ENCODE assay signal across 8 cellular contexts in genomic region chr5:140112685-140113179, GRCh38. TPM values are rescaled to one million over a fixed set of nuclear protein-coding genes. Genes with fewer than 3 reads are reported as not detected.
DNase-seq lines count a peak whose midpoint lies in the region; ATAC-seq and TF ChIP-seq lines count a peak whose summit lies in the region.

No MANE protein-coding gene starts in this region.

- no peak for ATAC-seq in HG02642 (IDR thresholded peaks at IDR 0.05; ENCODE audit: poor library complexity, unreplicated experiment)

- CTCF ChIA-PET in BJ (lab: Yijun Ruan, JAX): interaction anchor here (1.1 to 12.5 kb wide), 4 partner anchors 18 to 32 kb away, joined by 3 to 118 read pairs (median 3); no protein-coding TSS in a partner anchor

- DNase-seq in BJ (ENCODE audit: low read depth): no peak
- no peak for DNase-seq in Jurkat, Clone E6-1 (ENCODE audit: low read depth, low spot score)
- DNase-seq in colonic mucosa: peak; percentile 18
- DNase-seq in nephron progenitor cell: no peak
- no peak for DNase-seq in stimulated activated CD4-positive, alpha-beta T cell treated with anti-CD3 and anti-CD28 coated beads, Interleukin-12 subunit alpha, Interleukin-12 subunit beta, amount 100 ng/mL, for 4 hours
- no peak for DNase-seq in SHP77 treated with DMSO at 0.1 percent for 48 hours (lab: John Stamatoyannopoulos, UW)
- no peak for DNase-seq in NCI-H748 (lab: John Stamatoyannopoulos, UW; ENCODE audit: unreplicated experiment)

- no peak overlapping the region for H3K27ac ChIP-seq in colonic mucosa

- no peak for TF ChIP-seq CTCF in BJ (IDR thresholded peaks at IDR 0.05; ENCODE audit: insufficient read depth, low read depth, low read length)
- no peak for TF ChIP-seq CTCF in colonic mucosa (IDR thresholded peaks at IDR 0.05)
- TF ChIP-seq CTCF in nephron progenitor cell (IDR thresholded peaks at IDR 0.05): no peak

- H3K4me1 ChIP-seq in colonic mucosa: peaks cover 7% of the 10 kb centered on the region

- H3K27me3 Mint-ChIP-seq in nephron progenitor cell (ENCODE audit: low read depth, poor library complexity): peaks cover 96% of the 10 kb centered on the region

- peak overlapping the region; percentile 55 for H3K4me3 Mint-ChIP-seq in nephron progenitor cell

- POLR2A ChIA-PET in BJ (lab: Charles Lee): interaction anchor here (0.6 to 1.4 kb wide), 3 partner anchors 9 to 287 kb away, joined by 3 to 11 read pairs (median 4); no protein-coding TSS in a partner anchor

- peaks cover 30% of the 10 kb centered on the region for H3K4me1 Mint-ChIP-seq in nephron progenitor cell

- intact Hi-C loops in colonic mucosa (cut with DNase I): no loop called here

- H3K27me3 ChIP-seq in BJ (ENCODE audit: control insufficient read depth, insufficient read depth, low read length) (no peaks in the 10 kb centered on the region), colonic mucosa (no peaks in the 10 kb centered on the region)

- H3K9ac ChIP-seq in colonic mucosa (ENCODE audit: low read depth in 2 of 2, low read length in 2 of 2): peak overlapping the region in 1 of 2 donors; percentile 88

- peak overlapping the region; percentile 88 for H3K4me3 ChIP-seq in BJ (ENCODE audit: low read depth, low read length)
- H3K4me3 ChIP-seq in Jurkat, Clone E6-1 (ENCODE audit: low read length): peak overlapping the region; percentile 76
- peak overlapping the region; percentile 66 for H3K4me3 ChIP-seq in colonic mucosa

- no peaks in the 10 kb centered on the region for H3K9me3 Mint-ChIP-seq in nephron progenitor cell

- no peak overlapping the region for H3K27ac Mint-ChIP-seq in nephron progenitor cell

- H3K36me3 ChIP-seq in BJ (ENCODE audit: control insufficient read depth, insufficient read depth, low read length) (peaks cover 3% of the 10 kb centered on the region; the same call in 1 of the 2 replicates), colonic mucosa (no peaks in the 10 kb centered on the region)

- H3K9me3 ChIP-seq in colonic mucosa: no peaks in the 10 kb centered on the region

- H3K36me3 Mint-ChIP-seq in nephron progenitor cell (ENCODE audit: low read depth): no peaks in the 10 kb centered on the region

RNA-seq across cellular contexts. Expression of gene PURA, which starts 1.2 kb away (rescaled TPM):
- 5.2 and 6.7 TPM in 2 replicates for polyA plus RNA-seq in BJ (2011; rRNA removed)
- polyA minus RNA-seq in BJ (2011; rRNA and poly(A)+ RNA removed): 11.7 and 17.6 TPM in 2 replicates
- 9.3 TPM for polyA plus RNA-seq in Jurkat, Clone E6-1 (2012; ENCODE audit: insufficient read depth, insufficient read length)
- total RNA-seq in colonic mucosa: 10 to 100 TPM; 20.5 to 21.6 TPM

RNA-seq across cellular contexts. Expression of gene IGIP, which starts 13.0 kb away (rescaled TPM):
- 1.5 and 3.8 TPM in 2 replicates for polyA plus RNA-seq in BJ (2011; rRNA removed)
- 7.1 and 9.0 TPM in 2 replicates for polyA minus RNA-seq in BJ (2011; rRNA and poly(A)+ RNA removed)
- polyA plus RNA-seq in Jurkat, Clone E6-1 (2012; ENCODE audit: insufficient read depth, insufficient read length): 2.9 TPM
- total RNA-seq in colonic mucosa: 1 to 10 TPM; 7.8 to 9.5 TPM
